10 cellular contexts compared by ENCODE assay signal in genomic region chr16:85026696-85027095, GRCh38. TPM values are rescaled to one million over a fixed set of nuclear protein-coding genes. Genes with fewer than 3 reads are reported as not detected.
DNase-seq lines count a peak whose midpoint lies in the region; ATAC-seq, FAIRE-seq and TF ChIP-seq lines count a peak whose summit lies in the region.
"Had no signal": no experiment of that assay in that cellular context is flagged by ENCODE, and none has a peak within 500 bp of the region (broad histone marks: within the 10 kb centered on the region; RNA-seq: fewer than 3 reads in every experiment).

No MANE protein-coding gene starts in this region.

- WGBS in HepG2 (ENCODE audit: low lambda C conversion rate): 49% methylated on average over 5 of the region's 5 CpGs
- WGBS in suprapubic skin: 38% methylated on average over 5 of the region's 5 CpGs

- H3K9me3 ChIP-seq in HepG2 (ENCODE audit: low read length): no peaks in the 10 kb centered on the region
- no peaks in the 10 kb centered on the region for H3K9me3 ChIP-seq in suprapubic skin
- H3K9me3 ChIP-seq: BE2C had no signal

- H3K27me3 ChIP-seq in HepG2 (ENCODE audit: control insufficient read depth in 1 of 2, insufficient read depth in 2 of 2, low read length in 2 of 2) (peaks cover 3 to 25% of the 10 kb centered on the region in 2 experiments; a peak in 4 of 5 replicates), suprapubic skin (no peaks in the 10 kb centered on the region), foreskin keratinocyte (no peaks in the 10 kb centered on the region)
- H3K27me3 ChIP-seq: BE2C had no signal

- no peak for TF ChIP-seq EP300 in HepG2 (IDR thresholded peaks at IDR 0.05; ENCODE audit: low read depth in 2 of 2, low read length in 2 of 2)
- no peak for TF ChIP-seq EP300 in HepG2 (CRISPR knock-in tag; IDR thresholded peaks at IDR 0.05; ENCODE audit: borderline replicate concordance)
- no peak for TF ChIP-seq EP300 in suprapubic skin (IDR thresholded peaks at IDR 0.05)

- peak overlapping the region; percentile 90 for H3K4me3 Mint-ChIP-seq in activated CD4-positive, alpha-beta T cell treated with anti-CD3 and anti-CD28 coated beads, Interleukin-2, amount 10 ng/mL, durations not matched to agents 7 days and 5 days
- H3K4me3 Mint-ChIP-seq in activated naive CD8-positive, alpha-beta T cell treated with anti-CD3 and anti-CD28 coated beads, Interleukin-2, amount 10 ng/mL, durations not matched to agents 7 days and 5 days: peak overlapping the region; percentile 90

- ATAC-seq in activated naive CD8-positive, alpha-beta T cell treated with anti-CD3 and anti-CD28 coated beads, Interleukin-2, amount 10 ng/mL, durations not matched to agents 7 days and 5 days (ENCODE audit: low read depth): no peak
- no peak for ATAC-seq in HepG2
- ATAC-seq in foreskin keratinocyte: no peak

- no peak overlapping the region for H3K27ac ChIP-seq in HepG2 (ENCODE audit: extremely low read length, insufficient read depth, low read length)
- H3K27ac ChIP-seq in suprapubic skin: peak overlapping the region; percentile 86
- no peak overlapping the region for H3K27ac ChIP-seq in foreskin keratinocyte

- FAIRE-seq in HepG2 (lab: Jason Lieb, UNC): no peak
- FAIRE-seq: urothelium cell line had no signal

- TF ChIP-seq POLR2A in HepG2 (IDR thresholded peaks at IDR 0.05; ENCODE audit: insufficient read depth in 1 of 2, low read depth in 2 of 2, low read length in 2 of 2) (no peak), suprapubic skin (IDR thresholded peaks at IDR 0.05) (no peak)

- peak overlapping the region; percentile 71 for H3K27ac Mint-ChIP-seq in activated CD4-positive, alpha-beta T cell treated with anti-CD3 and anti-CD28 coated beads, Interleukin-2, amount 10 ng/mL, durations not matched to agents 7 days and 5 days
- peak overlapping the region; percentile 61 for H3K27ac Mint-ChIP-seq in activated naive CD8-positive, alpha-beta T cell treated with anti-CD3 and anti-CD28 coated beads, Interleukin-2, amount 10 ng/mL, durations not matched to agents 7 days and 5 days

- H3K36me3 Mint-ChIP-seq in activated CD4-positive, alpha-beta T cell treated with anti-CD3 and anti-CD28 coated beads, Interleukin-2, amount 10 ng/mL, durations not matched to agents 7 days and 5 days (ENCODE audit: low read depth): peaks cover 3% of the 10 kb centered on the region
- H3K36me3 Mint-ChIP-seq in activated naive CD8-positive, alpha-beta T cell treated with anti-CD3 and anti-CD28 coated beads, Interleukin-2, amount 10 ng/mL, durations not matched to agents 7 days and 5 days: no peaks in the 10 kb centered on the region

- peaks cover 44% of the 10 kb centered on the region for H3K4me1 Mint-ChIP-seq in activated CD4-positive, alpha-beta T cell treated with anti-CD3 and anti-CD28 coated beads, Interleukin-2, amount 10 ng/mL, durations not matched to agents 7 days and 5 days
- H3K4me1 Mint-ChIP-seq in activated naive CD8-positive, alpha-beta T cell treated with anti-CD3 and anti-CD28 coated beads, Interleukin-2, amount 10 ng/mL, durations not matched to agents 7 days and 5 days: peaks cover 29% of the 10 kb centered on the region

- peaks cover 41% of the 10 kb centered on the region for H3K4me1 ChIP-seq in HepG2 (ENCODE audit: insufficient read depth, low read length)
- peaks cover 45% of the 10 kb centered on the region for H3K4me1 ChIP-seq in suprapubic skin
- H3K4me1 ChIP-seq in foreskin keratinocyte: peaks cover 16% of the 10 kb centered on the region

- TF ChIP-seq RAD21 in HepG2 (CRISPR knock-in tag; IDR thresholded peaks at IDR 0.05): no peak

- no peak for TF ChIP-seq CTCF in HepG2 (CRISPR knock-in tag; IDR thresholded peaks at IDR 0.05)
- TF ChIP-seq CTCF in suprapubic skin (IDR thresholded peaks at IDR 0.05): no peak
- no peak for TF ChIP-seq CTCF in foreskin keratinocyte (conservative IDR thresholded peaks at IDR 0.05)

- no peaks in the 10 kb centered on the region for H4K20me1 ChIP-seq in HepG2 (ENCODE audit: insufficient read depth, low read length)

- H3K9ac ChIP-seq in HepG2 (ENCODE audit: insufficient read depth, low read depth, low read length): peak overlapping the region; percentile 72

- H2AFZ ChIP-seq in HepG2 (ENCODE audit: low read length): no peak overlapping the region

- no peaks in the 10 kb centered on the region for H3K36me3 ChIP-seq in HepG2 (replicated peaks in 1 of 2; ENCODE audit: control insufficient read depth in 1 of 2, insufficient read depth in 2 of 2, low read length in 2 of 2)
- H3K36me3 ChIP-seq in suprapubic skin: no peaks in the 10 kb centered on the region
- H3K36me3 ChIP-seq: BE2C had no signal

- in situ Hi-C loops in HepG2 (cut with HindIII; ENCODE audit: extremely low pct_ligation_motif_present, low pct_unique_long_range_greater_than_20kb): no loop called here

- no peak for DNase-seq in activated CD4-positive, alpha-beta T cell treated with anti-CD3 and anti-CD28 coated beads, Interleukin-2, amount 10 ng/mL, durations not matched to agents 7 days and 5 days
- DNase-seq in activated CD4-positive, alpha-beta T cell treated with anti-CD3 and anti-CD28 coated beads, Interleukin-2, amount 50 U/mL, for 48 hours: no peak
- no peak for DNase-seq in activated naive CD8-positive, alpha-beta T cell treated with anti-CD3 and anti-CD28 coated beads, Interleukin-2, amount 10 ng/mL, durations not matched to agents 7 days and 5 days
- DNase-seq in HepG2 (ENCODE audit: low spot score) (no peak), suprapubic skin (ENCODE audit: low spot score in 2 of 2) (no peak), Kasumi-1 (lab: John Stamatoyannopoulos, UW) (no peak), foreskin keratinocyte (no peak), cerebellar nuclear complex (lab: John Stamatoyannopoulos, UW) (no peak)

- no peaks in the 10 kb centered on the region for H3K79me2 ChIP-seq in HepG2 (ENCODE audit: insufficient read depth, low read length)

- no peaks in the 10 kb centered on the region for H3K9me3 Mint-ChIP-seq in activated CD4-positive, alpha-beta T cell treated with anti-CD3 and anti-CD28 coated beads, Interleukin-2, amount 10 ng/mL, durations not matched to agents 7 days and 5 days
- H3K9me3 Mint-ChIP-seq in activated naive CD8-positive, alpha-beta T cell treated with anti-CD3 and anti-CD28 coated beads, Interleukin-2, amount 10 ng/mL, durations not matched to agents 7 days and 5 days: no peaks in the 10 kb centered on the region

- H3K4me2 ChIP-seq in HepG2 (ENCODE audit: low read depth, low read length): peak overlapping the region; percentile 92

- POLR2A ChIA-PET in activated CD4-positive, alpha-beta T cell treated with anti-CD3 and anti-CD28 coated beads, Interleukin-2, amount 10 ng/mL, durations not matched to agents 7 days and 5 days (lab: Charles Lee): no interaction called here
- POLR2A ChIA-PET in activated naive CD8-positive, alpha-beta T cell treated with anti-CD3 and anti-CD28 coated beads, Interleukin-2, amount 10 ng/mL, durations not matched to agents 7 days and 5 days (lab: Charles Lee): interaction anchor here (0.9 to 3.5 kb wide), 9 partner anchors 11 to 78 kb away, joined by 3 to 38 read pairs (median 8); partner anchors contain the start of gene ZDHHC7
- POLR2A ChIA-PET in HepG2 (lab: Yijun Ruan, JAX): interaction anchor here (1.1 to 3.4 kb wide), 4 partner anchors 15 to 32 kb away, joined by 6 to 28 read pairs (median 10); partner anchors contain the start of gene ZDHHC7

- intact Hi-C loops in HepG2 (cut with micrococcal nuclease; ENCODE audit: unreplicated experiment): loop anchor here (2.0 kb wide), 1 partner anchor 60 kb away; no protein-coding TSS in a partner anchor

- no TSS peak for BruUV-seq in HepG2 (replicated peaks; lab: Mats Ljungman, UMichigan)

- no peaks in the 10 kb centered on the region for H3K27me3 Mint-ChIP-seq in activated CD4-positive, alpha-beta T cell treated with anti-CD3 and anti-CD28 coated beads, Interleukin-2, amount 10 ng/mL, durations not matched to agents 7 days and 5 days
- no peaks in the 10 kb centered on the region for H3K27me3 Mint-ChIP-seq in activated naive CD8-positive, alpha-beta T cell treated with anti-CD3 and anti-CD28 coated beads, Interleukin-2, amount 10 ng/mL, durations not matched to agents 7 days and 5 days

- CTCF ChIA-PET in activated CD4-positive, alpha-beta T cell treated with anti-CD3 and anti-CD28 coated beads, Interleukin-2, amount 10 ng/mL, durations not matched to agents 7 days and 5 days (lab: Charles Lee): interaction anchor here (0.5 to 3.2 kb wide), 9 partner anchors 11 to 589 kb away, joined by 3 to 14 read pairs (median 5); partner anchors contain the start of gene ZDHHC7
- CTCF ChIA-PET in HepG2 (lab: Yijun Ruan, JAX; ENCODE audit: low intra/inter-chr PET ratio, low total read pairs): interaction anchor here (1.1 kb wide), 1 partner anchor 60 kb away, joined by 4 read pairs; no protein-coding TSS in a partner anchor

- H3K4me3 ChIP-seq in HepG2 (replicated peaks in 1 of 3; ENCODE audit: insufficient read depth in 1 of 3, low read depth in 2 of 3, low read length in 3 of 3) (peak overlapping the region; percentile 61 to 77 (median 65); a peak in 4 of 6 replicates), suprapubic skin (peak overlapping the region; percentile 76)

RNA-seq across cellular contexts. Expression of gene KIAA0513, which starts 0.9 kb away (rescaled TPM):
- total RNA-seq in activated CD4-positive, alpha-beta T cell treated with anti-CD3 and anti-CD28 coated beads, Interleukin-2, amount 10 ng/mL, durations not matched to agents 7 days and 5 days: 10 to 100 TPM; 13.6 to 14.8 TPM
- total RNA-seq in activated naive CD8-positive, alpha-beta T cell treated with anti-CD3 and anti-CD28 coated beads, Interleukin-2, amount 10 ng/mL, durations not matched to agents 7 days and 5 days: 10 to 100 TPM; 11.6 to 13.9 TPM
- 1.5 and 1.8 TPM in 2 replicates for total RNA-seq in HepG2 (2016; rRNA removed; fragmentation: Illumina TruSeq; extraction: Trizol)
- 0.62 and 0.91 TPM in 2 replicates for total RNA-seq in HepG2 (2016; cell fraction: cytosol; rRNA removed; fragmentation: Illumina TruSeq; extraction: Trizol; ENCODE audit: low read depth)
- total RNA-seq in HepG2 (2016; cell fraction: insoluble cytoplasmic fraction; rRNA removed; fragmentation: Illumina TruSeq; extraction: Trizol): 1.5 and 1.7 TPM in 2 replicates
- 0.99 and 1.1 TPM in 2 replicates for total RNA-seq in HepG2 (2016; cell fraction: membrane; rRNA removed; fragmentation: Illumina TruSeq; extraction: Trizol)
- total RNA-seq in HepG2 (2016; cell fraction: nucleus; rRNA removed; fragmentation: Illumina TruSeq; extraction: Trizol): 0.75 and 1.6 TPM in 2 replicates
- 1.8 and 2.4 TPM in 2 replicates for polyA plus RNA-seq in HepG2 (2011; rRNA removed)
- polyA plus RNA-seq in HepG2 (2011; cell fraction: cytosol; rRNA removed): 1.6 and 2.3 TPM in 2 replicates
- polyA plus RNA-seq in HepG2 (2011; cell fraction: nucleus; rRNA removed): 6.1 and 6.2 TPM in 2 replicates
- 1.6 and 2.5 TPM in 2 replicates for polyA plus RNA-seq in HepG2 (2012)
- 0.47 and 1.2 TPM in 2 replicates for polyA plus RNA-seq in HepG2 (2016; cell fraction: cytosol; fragmentation: Illumina TruSeq; extraction: Trizol; ENCODE audit: low read depth)
- 1.3 and 1.5 TPM in 2 replicates for polyA plus RNA-seq in HepG2 (2016; cell fraction: insoluble cytoplasmic fraction; fragmentation: Illumina TruSeq; extraction: Trizol; ENCODE audit: low read depth)
- 0.90 and 1.2 TPM in 2 replicates for polyA plus RNA-seq in HepG2 (2016; cell fraction: membrane; fragmentation: Illumina TruSeq; extraction: Trizol; ENCODE audit: low read depth)
- polyA plus RNA-seq in HepG2 (2016; cell fraction: nucleus; fragmentation: Illumina TruSeq; extraction: Trizol; ENCODE audit: insufficient read depth, low read depth): 1.4 and 2.0 TPM in 2 replicates
- 1.2 and 3.4 TPM in 2 replicates for polyA minus RNA-seq in HepG2 (2011; rRNA and poly(A)+ RNA removed; ENCODE audit: low replicate concordance)
- 0.99 and 1.8 TPM in 2 replicates for polyA minus RNA-seq in HepG2 (2011; cell fraction: cytosol; rRNA and poly(A)+ RNA removed)
- 3.6 and 5.5 TPM in 2 replicates for polyA minus RNA-seq in HepG2 (2011; cell fraction: nucleus; rRNA and poly(A)+ RNA removed)
- 10 to 100 TPM; 23.7 to 32.3 (median 26.6) TPM for total RNA-seq in suprapubic skin
- total RNA-seq in foreskin keratinocyte: 4.9 and 6.0 TPM in 2 replicates
- 3.4 and 4.0 TPM in 2 replicates for polyA plus RNA-seq in foreskin keratinocyte

RNA-seq across cellular contexts. Expression of gene ZDHHC7, which starts 15.4 kb away (rescaled TPM):
- total RNA-seq in activated CD4-positive, alpha-beta T cell treated with anti-CD3 and anti-CD28 coated beads, Interleukin-2, amount 10 ng/mL, durations not matched to agents 7 days and 5 days: 10 to 100 TPM; 30.7 to 33.9 TPM
- total RNA-seq in activated naive CD8-positive, alpha-beta T cell treated with anti-CD3 and anti-CD28 coated beads, Interleukin-2, amount 10 ng/mL, durations not matched to agents 7 days and 5 days: 10 to 100 TPM; 30.5 to 33.7 TPM
- 39.6 and 46.8 TPM in 2 replicates for total RNA-seq in HepG2 (2016; rRNA removed; fragmentation: Illumina TruSeq; extraction: Trizol)
- 7.0 and 8.2 TPM in 2 replicates for total RNA-seq in HepG2 (2016; cell fraction: cytosol; rRNA removed; fragmentation: Illumina TruSeq; extraction: Trizol; ENCODE audit: low read depth)
- total RNA-seq in HepG2 (2016; cell fraction: insoluble cytoplasmic fraction; rRNA removed; fragmentation: Illumina TruSeq; extraction: Trizol): 36.4 and 48.1 TPM in 2 replicates
- 31.2 and 33.2 TPM in 2 replicates for total RNA-seq in HepG2 (2016; cell fraction: membrane; rRNA removed; fragmentation: Illumina TruSeq; extraction: Trizol)
- total RNA-seq in HepG2 (2016; cell fraction: nucleus; rRNA removed; fragmentation: Illumina TruSeq; extraction: Trizol): 34.5 and 37.8 TPM in 2 replicates
- 67.6 and 79.2 TPM in 2 replicates for polyA plus RNA-seq in HepG2 (2011; rRNA removed)
- polyA plus RNA-seq in HepG2 (2011; cell fraction: cytosol; rRNA removed): 96.7 and 128 TPM in 2 replicates
- 127 and 132 TPM in 2 replicates for polyA plus RNA-seq in HepG2 (2011; cell fraction: nucleus; rRNA removed)
- polyA plus RNA-seq in HepG2 (2012): 56.5 and 63.5 TPM in 2 replicates
- polyA plus RNA-seq in HepG2 (2016; cell fraction: cytosol; fragmentation: Illumina TruSeq; extraction: Trizol; ENCODE audit: low read depth): 4.1 and 4.9 TPM in 2 replicates
- 35.0 and 37.7 TPM in 2 replicates for polyA plus RNA-seq in HepG2 (2016; cell fraction: insoluble cytoplasmic fraction; fragmentation: Illumina TruSeq; extraction: Trizol; ENCODE audit: low read depth)
- 18.0 and 19.5 TPM in 2 replicates for polyA plus RNA-seq in HepG2 (2016; cell fraction: membrane; fragmentation: Illumina TruSeq; extraction: Trizol; ENCODE audit: low read depth)
- 57.2 and 68.7 TPM in 2 replicates for polyA plus RNA-seq in HepG2 (2016; cell fraction: nucleus; fragmentation: Illumina TruSeq; extraction: Trizol; ENCODE audit: insufficient read depth, low read depth)
- 49.1 and 145 TPM in 2 replicates for polyA minus RNA-seq in HepG2 (2011; rRNA and poly(A)+ RNA removed; ENCODE audit: low replicate concordance)
- 43.3 and 54.9 TPM in 2 replicates for polyA minus RNA-seq in HepG2 (2011; cell fraction: cytosol; rRNA and poly(A)+ RNA removed)
- polyA minus RNA-seq in HepG2 (2011; cell fraction: nucleus; rRNA and poly(A)+ RNA removed): 53.7 and 58.9 TPM in 2 replicates
- 10 to 100 TPM; 45.9 to 65.5 (median 54.3) TPM for total RNA-seq in suprapubic skin
- total RNA-seq in foreskin keratinocyte: 45.3 and 50.0 TPM in 2 replicates
- polyA plus RNA-seq in foreskin keratinocyte: 25.7 and 31.8 TPM in 2 replicates
